Comparison of ENCODE assay signal across 22 cellular contexts in genomic region chr7:105661625-105662024, GRCh38.
"Had no signal": no experiment of that assay in that cellular context is flagged by ENCODE, and none has a peak within 500 bp of the region (broad histone marks: within the 10 kb centered on the region; RNA-seq: fewer than 3 reads in every experiment).

No MANE protein-coding gene starts in this region.

- H3K27me3 Mint-ChIP-seq: activated B cell treated with CpG ODN at 0.5 μM for 24 hours; activated CD4-positive, alpha-beta memory T cell treated with anti-CD3 and anti-CD28 coated beads for 36 hours; activated CD4-positive, alpha-beta T cell treated with anti-CD3 and anti-CD28 coated beads, Interleukin-2, amount 10 ng/mL, durations not matched to agents 24 days and 14 days; activated naive CD4-positive, alpha-beta T cell treated with anti-CD3 and anti-CD28 coated beads, Interleukin-2, amount 10 ng/mL, durations not matched to agents 7 days and 5 days; activated naive CD8-positive, alpha-beta T cell treated with anti-CD3 and anti-CD28 coated beads, Interleukin-2, amount 10 ng/mL, durations not matched to agents 7 days and 5 days had no signal

- H3K4me3 ChIP-seq: adrenal gland, breast epithelium, Peyer's patch had no signal

- H3K27me3 ChIP-seq: adrenal gland, breast epithelium, Peyer's patch had no signal

- H3K36me3 ChIP-seq: adrenal gland, breast epithelium had no signal

- H3K27ac Mint-ChIP-seq: activated B cell treated with CpG ODN at 0.5 μM for 24 hours; activated CD4-positive, alpha-beta memory T cell treated with anti-CD3 and anti-CD28 coated beads for 36 hours; activated CD4-positive, alpha-beta T cell treated with anti-CD3 and anti-CD28 coated beads, Interleukin-2, amount 10 ng/mL, durations not matched to agents 24 days and 14 days; activated naive CD4-positive, alpha-beta T cell treated with anti-CD3 and anti-CD28 coated beads, Interleukin-2, amount 10 ng/mL, durations not matched to agents 7 days and 5 days; activated naive CD8-positive, alpha-beta T cell treated with anti-CD3 and anti-CD28 coated beads, Interleukin-2, amount 10 ng/mL, durations not matched to agents 7 days and 5 days had no signal

- ATAC-seq: activated T-cell treated with anti-CD3 and anti-CD28 coated beads, Interleukin-2, amount 50 U/mL, for 4 hours had no signal

- H3K27ac ChIP-seq: adrenal gland, breast epithelium, Peyer's patch had no signal

- H3K9me3 Mint-ChIP-seq: activated B cell treated with CpG ODN at 0.5 μM for 24 hours; activated CD4-positive, alpha-beta memory T cell treated with anti-CD3 and anti-CD28 coated beads for 36 hours; activated CD4-positive, alpha-beta T cell treated with anti-CD3 and anti-CD28 coated beads, Interleukin-2, amount 10 ng/mL, durations not matched to agents 24 days and 14 days; activated naive CD4-positive, alpha-beta T cell treated with anti-CD3 and anti-CD28 coated beads, Interleukin-2, amount 10 ng/mL, durations not matched to agents 7 days and 5 days; activated naive CD8-positive, alpha-beta T cell treated with anti-CD3 and anti-CD28 coated beads, Interleukin-2, amount 10 ng/mL, durations not matched to agents 7 days and 5 days; activated T-cell treated with anti-CD3 and anti-CD28 coated beads, Interleukin-2, amount 50 U/mL, for 4 hours had no signal

- H3K4me1 Mint-ChIP-seq: activated naive CD8-positive, alpha-beta T cell treated with anti-CD3 and anti-CD28 coated beads, Interleukin-2, amount 10 ng/mL, durations not matched to agents 7 days and 5 days had no signal

- H3K9me3 ChIP-seq: adrenal gland, breast epithelium, Peyer's patch had no signal

- H3K4me1 ChIP-seq: breast epithelium, Peyer's patch had no signal

- H3K36me3 Mint-ChIP-seq: activated naive CD8-positive, alpha-beta T cell treated with anti-CD3 and anti-CD28 coated beads, Interleukin-2, amount 10 ng/mL, durations not matched to agents 7 days and 5 days had no signal

- H3K4me3 Mint-ChIP-seq: activated B cell treated with CpG ODN at 0.5 μM for 24 hours; activated CD4-positive, alpha-beta memory T cell treated with anti-CD3 and anti-CD28 coated beads for 36 hours; activated CD4-positive, alpha-beta T cell treated with anti-CD3 and anti-CD28 coated beads, Interleukin-2, amount 10 ng/mL, durations not matched to agents 24 days and 14 days; activated naive CD4-positive, alpha-beta T cell treated with anti-CD3 and anti-CD28 coated beads, Interleukin-2, amount 10 ng/mL, durations not matched to agents 7 days and 5 days; activated naive CD8-positive, alpha-beta T cell treated with anti-CD3 and anti-CD28 coated beads, Interleukin-2, amount 10 ng/mL, durations not matched to agents 7 days and 5 days; activated T-cell treated with anti-CD3 and anti-CD28 coated beads, Interleukin-2, amount 50 U/mL, for 4 hours had no signal

- DNase-seq: activated B cell treated with CpG ODN at 0.5 μM for 24 hours; activated CD4-positive, alpha-beta memory T cell treated with anti-CD3 and anti-CD28 coated beads for 36 hours; activated CD4-positive, alpha-beta T cell treated with anti-CD3 and anti-CD28 coated beads for 1 hour; activated CD4-positive, alpha-beta T cell treated with anti-CD3 and anti-CD28 coated beads, Interleukin-2, amount 10 ng/mL, durations not matched to agents 24 days and 14 days; activated CD8-positive, alpha-beta memory T cell treated with anti-CD3 and anti-CD28 coated beads for 24 hours; activated gamma-delta T cell; activated naive CD4-positive, alpha-beta T cell treated with anti-CD3 and anti-CD28 coated beads, Interleukin-2, amount 10 ng/mL, durations not matched to agents 7 days and 5 days; activated naive CD8-positive, alpha-beta T cell treated with anti-CD3 and anti-CD28 coated beads, Interleukin-2, amount 10 ng/mL, durations not matched to agents 7 days and 5 days; activated T-cell treated with anti-CD3 and anti-CD28 coated beads, Interleukin-2, amount 50 U/mL, for 4 hours; adrenal gland; anterior cingulate cortex; caudate nucleus; MM.1S; NCI-H1930; NCI-H510A treated with DMSO at 0.1 percent for 48 hours; NCI-H69; NK-92 treated with Interleukin-12 subunit alpha and Interleukin-12 subunit beta, amount 100 ng/mL, for 24 hours; Peyer's patch; SHP77 treated with DMSO at 0.1 percent for 48 hours; T-helper 2 cell; T1000 had no signal
